In the genomic region with DNA sequence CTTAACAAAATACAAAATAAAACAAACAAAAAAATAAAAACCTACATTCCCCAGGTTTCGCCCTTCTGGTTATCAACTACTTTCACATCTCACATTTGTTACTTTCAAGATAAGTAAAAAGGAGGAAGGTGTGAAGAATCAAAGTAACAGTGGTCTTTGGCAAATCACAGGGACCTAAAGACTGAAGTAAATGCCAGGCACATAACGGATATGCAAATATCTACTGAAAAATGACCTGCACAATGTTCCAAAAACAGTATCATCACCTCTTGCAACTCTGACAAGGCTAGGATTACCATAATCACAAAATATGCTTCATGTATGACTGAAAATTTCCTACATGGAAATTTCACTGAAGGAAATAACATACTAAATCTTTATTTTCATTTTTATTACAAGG, we compare ENCODE assay signal across 10 cellular contexts. TPM values are rescaled to one million over a fixed set of nuclear protein-coding genes. Genes with fewer than 3 reads are reported as not detected.
DNase-seq lines count a peak whose midpoint lies in the region; ATAC-seq and TF ChIP-seq lines count a peak whose summit lies in the region.
"Had no signal": no experiment of that assay in that cellular context is flagged by ENCODE, and none has a peak within 500 bp of the region (broad histone marks: within the 10 kb centered on the region; RNA-seq: fewer than 3 reads in every experiment).

No MANE protein-coding gene starts in this region.

- no peak overlapping the region for H3K4me3 Mint-ChIP-seq in activated naive CD8-positive, alpha-beta T cell treated with anti-CD3 and anti-CD28 coated beads for 36 hours

- in situ Hi-C loops in GM13977 (cut with MboI; ENCODE audit: low pct_unique_long_range_greater_than_20kb, low sequenced_read_pairs, unreplicated experiment) = no loop called here

- DNase-seq in GM13977 (ENCODE audit: low spot score) (peak; percentile 19), retina (no peak), 8988T (no peak)
- no peak for DNase-seq in activated naive CD8-positive, alpha-beta T cell treated with anti-CD3 and anti-CD28 coated beads for 36 hours
- DNase-seq in effector memory CD4-positive, alpha-beta T cell = no peak
- DNase-seq: activated CD8-positive, alpha-beta memory T cell treated with anti-CD3 and anti-CD28 coated beads for 24 hours; trophoblast cell had no signal

- H3K27ac ChIP-seq in effector memory CD4-positive, alpha-beta T cell (ENCODE audit: insufficient read depth, low read length, poor library complexity, severe bottlenecking) = no peak overlapping the region

- peak overlapping the region; percentile 90 for H3K27ac Mint-ChIP-seq in activated naive CD8-positive, alpha-beta T cell treated with anti-CD3 and anti-CD28 coated beads for 36 hours

- H3K4me3 ChIP-seq in effector memory CD4-positive, alpha-beta T cell (ENCODE audit: insufficient read depth, low read depth, low read length, poor library complexity, severe bottlenecking) = no peak overlapping the region

- no peaks in the 10 kb centered on the region for H3K9me3 Mint-ChIP-seq in activated naive CD8-positive, alpha-beta T cell treated with anti-CD3 and anti-CD28 coated beads for 36 hours

- no peaks in the 10 kb centered on the region for H3K9me3 ChIP-seq in effector memory CD4-positive, alpha-beta T cell (ENCODE audit: control insufficient read depth, low read length)

- H3K4me1 ChIP-seq in effector memory CD4-positive, alpha-beta T cell (ENCODE audit: control insufficient read depth, insufficient read depth, low read length, poor library complexity, severe bottlenecking) = peaks cover 4% of the 10 kb centered on the region

- H3K36me3 ChIP-seq in effector memory CD4-positive, alpha-beta T cell (ENCODE audit: control insufficient read depth, insufficient read depth, low read length) = peaks cover 8% of the 10 kb centered on the region

- H3K27me3 ChIP-seq in effector memory CD4-positive, alpha-beta T cell (replicated peaks; ENCODE audit: control insufficient read depth, insufficient read depth, low read length, poor library complexity, severe bottlenecking) = no peaks in the 10 kb centered on the region

- peak; percentile 87 for ATAC-seq in GM21367 (IDR thresholded peaks at IDR 0.05; ENCODE audit: unreplicated experiment)
- peak; percentile 89 for ATAC-seq in HG03139 (IDR thresholded peaks at IDR 0.05; ENCODE audit: unreplicated experiment)
- ATAC-seq in GM19035 (IDR thresholded peaks at IDR 0.05; ENCODE audit: unreplicated experiment) = no peak

- peaks cover 57% of the 10 kb centered on the region for H3K36me3 Mint-ChIP-seq in activated naive CD8-positive, alpha-beta T cell treated with anti-CD3 and anti-CD28 coated beads for 36 hours

- H3K4me1 Mint-ChIP-seq in activated naive CD8-positive, alpha-beta T cell treated with anti-CD3 and anti-CD28 coated beads for 36 hours = peaks cover 41% of the 10 kb centered on the region

- TF ChIP-seq CTCF in GM13977 (IDR thresholded peaks at IDR 0.05; ENCODE audit: extremely low read depth, insufficient read depth, missing control alignments) = no peak

- H3K27me3 Mint-ChIP-seq in activated naive CD8-positive, alpha-beta T cell treated with anti-CD3 and anti-CD28 coated beads for 36 hours = no peaks in the 10 kb centered on the region

RNA-seq across cellular contexts. Expression of a gene that starts 29.3 kb away (rescaled TPM):
- total RNA-seq in activated naive CD8-positive, alpha-beta T cell treated with anti-CD3 and anti-CD28 coated beads for 36 hours = 10 to 100 TPM; 37.0 to 40.9 TPM
